Comparison of ENCODE assay signal across 10 cellular contexts in the genomic region with DNA sequence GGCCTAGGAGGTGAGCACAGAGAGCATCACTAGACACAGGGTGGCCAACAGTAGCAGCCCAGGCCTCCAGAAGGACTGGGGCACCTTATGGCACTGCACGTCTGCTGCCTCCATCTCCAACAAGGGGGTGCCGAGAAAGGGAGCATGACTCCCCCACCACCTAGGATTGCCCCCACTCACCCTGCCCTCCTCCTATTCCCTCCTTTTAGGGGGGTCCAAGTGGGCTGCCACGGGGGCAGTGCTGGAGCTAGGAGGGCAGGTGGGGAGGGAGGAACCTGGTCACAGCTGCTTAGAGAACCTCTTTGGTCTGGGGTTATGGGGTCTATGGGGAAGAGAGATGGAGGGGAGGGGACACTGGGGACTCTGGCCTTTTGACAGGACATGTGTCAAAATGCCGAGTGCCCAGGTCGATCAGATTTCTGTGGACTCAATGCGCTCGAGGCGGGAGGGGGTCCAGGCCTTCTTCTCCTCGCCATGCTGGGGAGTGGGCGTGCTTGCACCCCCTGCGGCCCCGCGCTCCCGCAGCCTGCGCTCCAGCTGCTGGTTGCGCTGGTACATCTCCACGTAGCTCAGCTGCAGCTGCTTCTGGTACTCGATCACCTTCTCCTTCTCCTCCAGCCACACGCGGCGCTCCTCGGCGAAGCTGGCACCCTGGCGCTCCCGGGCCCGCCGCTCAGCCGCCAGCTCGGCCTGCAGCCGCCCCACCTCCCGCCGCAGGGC.
"Had no signal": no experiment of that assay in that cellular context is flagged by ENCODE, and none has a peak within 500 bp of the region (broad histone marks: within the 10 kb centered on the region; RNA-seq: fewer than 3 reads in every experiment).

No MANE protein-coding gene starts in this region.

- H3K9me3 ChIP-seq: breast epithelium had no signal

- DNase-seq: activated CD4-positive, alpha-beta T cell treated with anti-CD3 and anti-CD28 coated beads, Interleukin-2, amount 50 U/mL, for 1 hour; activated effector memory CD4-positive, alpha-beta T cell treated with Interleukin-2 at 50 U/mL for 16 hours; activated T-cell treated with anti-CD3 and anti-CD28 coated beads, Interleukin-2, amount 50 U/mL, for 1 hour; dermis blood vessel endothelial cell; endodermal cell; erythroblast; stimulated activated naive CD4-positive, alpha-beta T cell had no signal

- H3K36me3 ChIP-seq: breast epithelium had no signal

- ATAC-seq: natural killer cell treated with Interleukin-12 subunit alpha and Interleukin-12 subunit beta and Interleukin-15 and Interleukin-18, amount 100 ng/mL, for 72 hours; sciatic nerve had no signal

- H3K4me1 ChIP-seq: breast epithelium had no signal

- H3K27me3 ChIP-seq: breast epithelium had no signal
